Comparison of ENCODE assay signal across 28 cellular contexts in genomic region chr20:32625996-32626395, GRCh38. TPM values are rescaled to one million over a fixed set of nuclear protein-coding genes. Genes with fewer than 3 reads are reported as not detected.
DNase-seq lines count a peak whose midpoint lies in the region; ATAC-seq, FAIRE-seq and TF ChIP-seq lines count a peak whose summit lies in the region.
"Had no signal": no experiment of that assay in that cellular context is flagged by ENCODE, and none has a peak within 500 bp of the region (broad histone marks: within the 10 kb centered on the region; RNA-seq: fewer than 3 reads in every experiment).

No MANE protein-coding gene starts in this region.

- no peak; the same call in 1 of the 2 replicates for TF ChIP-seq POLR2A in K562 (conservative IDR thresholded peaks at IDR 0.05)

- H3K9ac ChIP-seq in KMS-11 (no peak overlapping the region), K562 (ENCODE audit: insufficient read depth in 1 of 2, low read depth in 2 of 2, low read length in 2 of 2) (peak overlapping the region in 1 of 2 experiments; percentile 92; a peak in 2 of 4 replicates)

- DNase-seq in NCI-H82 (lab: John Stamatoyannopoulos, UW) (peak; percentile 39), NCI-H82 treated with DMSO at 0.1 percent for 48 hours (lab: John Stamatoyannopoulos, UW; ENCODE audit: unreplicated experiment) (no peak), K562 (ENCODE audit: extremely low read depth in 1 of 4, low spot score in 3 of 4) (no peak), nephron progenitor cell (no peak), dedifferentiated amniotic fluid mesenchymal stem cell (ENCODE audit: extremely low spot score) (no peak), Right ventricle myocardium inferior (ENCODE audit: missing footprints) (no peak)
- DNase-seq in stimulated activated CD4-positive, alpha-beta T cell treated with anti-CD3 and anti-CD28 coated beads, Interleukin-4, amount 100 ng/mL, for 1 hour = no peak
- DNase-seq: 8988T; ACHN; CD4-positive, alpha-beta T cell; DMS53; H7; KBM-7; NCI-H1092; NCI-H1417 treated with DMSO at 0.1 percent for 48 hours; NCI-H187; NCI-H2081 treated with DMSO at 0.1 percent for 48 hours; NCI-H2171 treated with DMSO at 0.1 percent for 48 hours; NCI-H345; NCI-H510A treated with DMSO at 0.1 percent for 48 hours; RPMI8226; SHP77 had no signal

- H3K4me1 Mint-ChIP-seq in nephron progenitor cell = peaks cover 67% of the 10 kb centered on the region

- 86% methylated on average over 18 of the region's 18 CpGs for WGBS in K562 (ENCODE audit: insufficient coverage, low coverage, missing lambda C conversion rate)

- peak overlapping the region; percentile 98 for H3K4me2 ChIP-seq in KMS-11
- H3K4me2 ChIP-seq in K562 (ENCODE audit: insufficient read depth, low read length) = no peak overlapping the region

- TF ChIP-seq CTCF in KMS-11 (conservative IDR thresholded peaks at IDR 0.05; ENCODE audit: low read depth, low read length) (no peak), K562 (IDR thresholded peaks at IDR 0.05 in 2 of 3, conservative IDR thresholded peaks at IDR 0.05 in 1 of 3; ENCODE audit: insufficient read depth in 2 of 3, low read depth in 1 of 3, low read length in 3 of 3) (no peak), nephron progenitor cell (IDR thresholded peaks at IDR 0.05) (no peak)

- intact Hi-C loops in K562 (cut with micrococcal nuclease) (no loop called here), Right ventricle myocardium inferior (cut with DNase I) (no loop called here)

- H3K4me3 ChIP-seq in KMS-11 (IDR thresholded peaks at IDR 0.05; ENCODE audit: insufficient read depth, low read depth, low read length) = no peak overlapping the region
- H3K4me3 ChIP-seq in K562 = no peak overlapping the region

- no peak overlapping the region for H3K4me3 Mint-ChIP-seq in nephron progenitor cell
- H3K4me3 Mint-ChIP-seq: CD4-positive, alpha-beta T cell had no signal

- BruUV-seq in K562 (replicated peaks; lab: Mats Ljungman, UMichigan) = no TSS peak

- no peaks in the 10 kb centered on the region for H3K79me2 ChIP-seq in KMS-11 (ENCODE audit: insufficient read depth, low read depth)
- H3K79me2 ChIP-seq in K562 (ENCODE audit: control insufficient read depth, insufficient read depth, low read length) = peaks cover 86% of the 10 kb centered on the region

- H3K9me3 Mint-ChIP-seq in nephron progenitor cell = no peaks in the 10 kb centered on the region
- H3K9me3 Mint-ChIP-seq: CD4-positive, alpha-beta T cell had no signal

- H3K27ac ChIP-seq in KMS-11 = peak overlapping the region; percentile 91
- H3K27ac ChIP-seq in K562 (ENCODE audit: extremely low read depth, low read depth, low read length) = peak overlapping the region; percentile 42; the same call in 2 of the 3 replicates

- TF ChIP-seq EP300 in K562 (IDR thresholded peaks at IDR 0.05; ENCODE audit: low read length) = no peak

- H3K36me3 Mint-ChIP-seq in nephron progenitor cell (ENCODE audit: low read depth) = no peaks in the 10 kb centered on the region

- no peaks in the 10 kb centered on the region for H3K9me1 ChIP-seq in K562 (ENCODE audit: control insufficient read depth, insufficient read depth, low read length)

- ATAC-seq in K562 = no peak
- no peak for ATAC-seq in Right ventricle myocardium inferior

- POLR2A ChIA-PET in K562 (lab: Yijun Ruan, JAX) = interaction anchor here (1.0 to 2.0 kb wide), 4 partner anchors 13 to 102 kb away, joined by 3 to 6 read pairs (median 4); no protein-coding TSS in a partner anchor

- H3K27me3 Mint-ChIP-seq in nephron progenitor cell (ENCODE audit: low read depth, poor library complexity) = peaks cover 21% of the 10 kb centered on the region
- H3K27me3 Mint-ChIP-seq: CD4-positive, alpha-beta T cell had no signal

- H4K20me1 ChIP-seq in KMS-11 (ENCODE audit: insufficient read depth) (no peaks in the 10 kb centered on the region), K562 (replicated peaks; ENCODE audit: control insufficient read depth, insufficient read depth, low read length) (peaks cover 14% of the 10 kb centered on the region; the same call in 1 of the 2 replicates)

- FAIRE-seq in K562 (lab: Jason Lieb, UNC) = no peak
- FAIRE-seq: GM18507 had no signal

- H3K4me1 ChIP-seq in KMS-11 (ENCODE audit: low read depth, poor library complexity, severe bottlenecking) (peaks cover 63% of the 10 kb centered on the region), K562 (replicated peaks in 1 of 2; ENCODE audit: control insufficient read depth in 2 of 2, insufficient read depth in 2 of 2, low read length in 2 of 2) (peaks cover 60 to 88% of the 10 kb centered on the region in 2 experiments)

- H3K9me3 ChIP-seq in K562 (replicated peaks; ENCODE audit: control insufficient read depth, insufficient read depth, low read depth, low read length) = no peaks in the 10 kb centered on the region

- no peaks in the 10 kb centered on the region for H3K27me3 ChIP-seq in KMS-11 (ENCODE audit: insufficient read depth, low read depth)
- no peaks in the 10 kb centered on the region for H3K27me3 ChIP-seq in K562 (ENCODE audit: control insufficient read depth in 2 of 2, insufficient read depth in 2 of 2, low read length in 2 of 2)

- CTCF ChIA-PET in K562 (lab: Yijun Ruan, JAX; ENCODE audit: low intra/inter-chr PET ratio) = no interaction called here

- no peak for TF ChIP-seq RAD21 in K562 (CRISPR knock-in tag; conservative IDR thresholded peaks at IDR 0.05 in 1 of 2, IDR thresholded peaks at IDR 0.05 in 1 of 2)

- no peak overlapping the region for H2AFZ ChIP-seq in KMS-11 (ENCODE audit: low read depth)
- H2AFZ ChIP-seq in K562 (ENCODE audit: low read depth, low read length) = no peak overlapping the region

- H3K36me3 ChIP-seq in KMS-11 (ENCODE audit: insufficient read depth) (no peaks in the 10 kb centered on the region), K562 (ENCODE audit: control insufficient read depth, insufficient read depth, low read length) (peaks cover 89% of the 10 kb centered on the region)

- peak overlapping the region; percentile 69 for H3K27ac Mint-ChIP-seq in nephron progenitor cell
- H3K27ac Mint-ChIP-seq: CD4-positive, alpha-beta T cell had no signal

- in situ Hi-C loops in K562 (cut with MboI) = loop anchor here (25.0 kb wide), 1 partner anchor 1039 kb away; no protein-coding TSS in a partner anchor

TF ChIP-seq in K562, 482 proteins besides CTCF, POLR2A, EP300 and RAD21 (continues in another document):
- TF ChIP-seq ZNF740 (CRISPR knock-in tag; IDR thresholded peaks at IDR 0.05) (no peak), ZNF740 (tag; IDR thresholded peaks at IDR 0.05) (no peak), GABPA (tag; conservative IDR thresholded peaks at IDR 0.05; ENCODE audit: low read depth) (no peak), DPF2 (IDR thresholded peaks at IDR 0.05) (no peak)

RNA-seq across cellular contexts. Expression of gene NOL4L, which starts 40.9 kb away (rescaled TPM):
- 83.7 and 101 TPM in 2 replicates for total RNA-seq in K562 (2011; cell fraction: chromatin; rRNA removed; ENCODE audit: low replicate concordance)
- total RNA-seq in K562 (2011; cell fraction: nucleolus; rRNA removed) = 37.2 and 38.4 TPM in 2 replicates
- total RNA-seq in K562 (2011; cell fraction: nucleoplasm; rRNA removed) = 54.0 and 63.1 TPM in 2 replicates
- 14.8 and 17.9 TPM in 2 replicates for total RNA-seq in K562 (2014; rRNA removed)
- 9.7 and 10.6 TPM in 2 replicates for total RNA-seq in K562 (2014; rRNA removed; fragmentation: Illumina TruSeq; extraction: Trizol)
- 13.8 and 14.1 TPM in 2 replicates for total RNA-seq in K562 (2015; rRNA removed; fragmentation: Illumina TruSeq; extraction: Trizol)
- total RNA-seq in K562 (2021) = 33.2 and 36.2 TPM in 2 replicates
- polyA plus RNA-seq in K562 (2011; rRNA removed) = 11.6 and 15.4 TPM in 2 replicates
- polyA plus RNA-seq in K562 (2011; cell fraction: cytosol; rRNA removed) = 9.9 and 14.8 TPM in 2 replicates
- polyA plus RNA-seq in K562 (2011; cell fraction: nucleus; rRNA removed) = 42.8 and 74.6 TPM in 2 replicates
- polyA plus RNA-seq in K562 (2012) = 15.9 and 17.9 TPM in 2 replicates
- polyA plus RNA-seq in K562 (2014; fragmentation: Illumina TruSeq; extraction: Trizol) = 14.8 and 16.0 TPM in 2 replicates
- polyA plus RNA-seq in K562 (2014; fragmentation: Nextera tagmentation; extraction: Ambion mirVana) = 1 to 10 TPM; 5.1 to 6.6 TPM
- polyA plus RNA-seq in K562 (2014; rRNA removed) = 13.6 and 15.9 TPM in 2 replicates
- polyA minus RNA-seq in K562 (2011; rRNA and poly(A)+ RNA removed) = 10.1 and 11.5 TPM in 2 replicates
- 15.5 and 25.2 TPM in 2 replicates for polyA minus RNA-seq in K562 (2011; cell fraction: cytosol; rRNA and poly(A)+ RNA removed)
- polyA minus RNA-seq in K562 (2011; cell fraction: nucleus; rRNA and poly(A)+ RNA removed) = 17.2 and 19.1 TPM in 2 replicates
- 4.3 TPM for total RNA-seq in Right ventricle myocardium inferior

RNA-seq across cellular contexts. Expression of gene C20orf203, which starts 47.7 kb away (rescaled TPM):
- 15.7 and 23.6 TPM in 2 replicates for total RNA-seq in K562 (2011; cell fraction: chromatin; rRNA removed; ENCODE audit: low replicate concordance)
- total RNA-seq in K562 (2011; cell fraction: nucleolus; rRNA removed) = 8.0 and 10.7 TPM in 2 replicates
- 19.4 and 25.1 TPM in 2 replicates for total RNA-seq in K562 (2011; cell fraction: nucleoplasm; rRNA removed)
- 0.68 and 0.78 TPM in 2 replicates for total RNA-seq in K562 (2014; rRNA removed)
- 0.48 and 0.62 TPM in 2 replicates for total RNA-seq in K562 (2014; rRNA removed; fragmentation: Illumina TruSeq; extraction: Trizol)
- 0.57 and 0.58 TPM in 2 replicates for total RNA-seq in K562 (2015; rRNA removed; fragmentation: Illumina TruSeq; extraction: Trizol)
- total RNA-seq in K562 (2021) = 2.0 and 2.4 TPM in 2 replicates
- 0.52 and 1.5 TPM in 2 replicates for polyA plus RNA-seq in K562 (2011; rRNA removed)
- 0.60 and 1.3 TPM in 2 replicates for polyA plus RNA-seq in K562 (2011; cell fraction: cytosol; rRNA removed)
- 3.0 and 4.6 TPM in 2 replicates for polyA plus RNA-seq in K562 (2011; cell fraction: nucleus; rRNA removed)
- polyA plus RNA-seq in K562 (2012) = 0.73 and 1.5 TPM in 2 replicates
- polyA plus RNA-seq in K562 (2014; fragmentation: Illumina TruSeq; extraction: Trizol) = 0.58 and 0.68 TPM in 2 replicates
- polyA plus RNA-seq in K562 (2014; fragmentation: Nextera tagmentation; extraction: Ambion mirVana) = under 1 TPM; 0.56 to 0.69 TPM
- polyA plus RNA-seq in K562 (2014; rRNA removed) = 2.0 and 2.3 TPM in 2 replicates
- 0.21 and 0.72 TPM in 2 replicates for polyA minus RNA-seq in K562 (2011; rRNA and poly(A)+ RNA removed)
- polyA minus RNA-seq in K562 (2011; cell fraction: cytosol; rRNA and poly(A)+ RNA removed) = 0.64 TPM in 1 of 2 replicates, not detected in the other
- 0.81 and 4.7 TPM in 2 replicates for polyA minus RNA-seq in K562 (2011; cell fraction: nucleus; rRNA and poly(A)+ RNA removed)
- not detected for total RNA-seq in Right ventricle myocardium inferior
- total RNA-seq: Daoy, G401, HT1080, SK-MEL-5 had no signal
